In the genomic region with DNA sequence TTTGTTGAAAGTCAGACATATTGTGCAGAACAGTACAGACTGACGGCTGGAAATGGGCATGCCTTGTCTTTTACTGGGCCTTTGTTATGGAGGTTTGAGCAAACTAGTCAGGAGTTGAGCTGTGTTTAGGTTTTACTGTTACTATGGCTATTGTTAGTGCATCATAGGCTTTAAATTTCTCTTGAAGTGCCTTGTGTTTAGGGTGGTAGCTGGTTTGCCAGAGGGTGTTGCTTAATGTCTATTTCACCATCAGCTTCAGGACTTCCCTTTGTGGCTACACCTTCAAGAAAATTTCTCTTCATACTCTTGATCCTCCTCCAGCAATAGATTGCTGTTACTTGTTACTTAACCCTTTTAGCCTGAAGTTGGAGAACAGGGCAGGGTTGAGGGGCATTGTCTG, we compare ENCODE assay signal across 14 cellular contexts.
"Had no signal": no experiment of that assay in that cellular context is flagged by ENCODE, and none has a peak within 500 bp of the region (broad histone marks: within the 10 kb centered on the region; RNA-seq: fewer than 3 reads in every experiment).

No MANE protein-coding gene starts in this region.

- H3K4me1 ChIP-seq: right lobe of liver, vagina had no signal

- H3K4me3 ChIP-seq: right lobe of liver, thyroid gland, vagina had no signal

- DNase-seq: activated CD4-positive, alpha-beta T cell treated with anti-CD3 and anti-CD28 coated beads for 4 hours; activated naive CD4-positive, alpha-beta T cell treated with anti-CD3 and anti-CD28 coated beads, Interleukin-2, amount 50 U/mL, for 16 hours; activated T-cell treated with anti-CD3 and anti-CD28 coated beads for 4 hours; amygdala; endodermal cell; erythroblast; glutamatergic neuron; left cardiac atrium; mammary epithelial cell; naive thymus-derived CD8-positive, alpha-beta T cell; thyroid gland had no signal

- H3K27ac ChIP-seq: right lobe of liver, thyroid gland, vagina had no signal

- H3K9me3 ChIP-seq: thyroid gland had no signal

- H3K27me3 ChIP-seq: right lobe of liver, thyroid gland, vagina had no signal

- H3K36me3 ChIP-seq: right lobe of liver, thyroid gland, vagina had no signal

- ATAC-seq: left cardiac atrium; naive thymus-derived CD8-positive, alpha-beta T cell; right lobe of liver; stimulated activated effector memory CD8-positive, alpha-beta T cell treated with anti-CD3 and anti-CD28 coated beads, Interleukin-12 subunit alpha, Interleukin-12 subunit beta, amount 100 ng/mL, for 72 hours had no signal
